ENCODE assay signal across 13 cellular contexts in the genomic region with DNA sequence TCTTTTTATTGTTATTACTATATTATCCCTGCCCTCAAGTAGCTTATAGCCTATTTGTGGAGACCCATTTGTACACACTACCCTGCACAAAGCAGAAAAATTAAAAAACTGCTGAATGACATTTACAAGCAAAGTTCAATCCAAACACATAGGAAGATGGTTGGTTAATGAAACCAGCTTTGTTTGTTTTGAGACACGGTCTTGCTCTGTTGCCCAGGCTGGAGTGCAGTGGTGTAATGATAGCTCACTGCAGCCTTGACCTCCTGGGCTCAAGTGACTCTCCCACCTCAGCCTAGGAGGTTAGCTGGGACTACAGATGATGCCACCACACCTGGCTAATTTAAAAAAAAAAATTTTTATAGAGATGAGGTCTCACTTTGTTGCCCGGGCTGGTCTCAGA. TPM values are rescaled to one million over a fixed set of nuclear protein-coding genes. Genes with fewer than 3 reads are reported as not detected.
A peak's percentile ranks its signal among the peaks of the same experiment; 100 is the strongest.
DNase-seq lines count a peak whose midpoint lies in the region; ATAC-seq, FAIRE-seq and TF ChIP-seq lines count a peak whose summit lies in the region.
"Had no signal": no experiment of that assay in that cellular context is flagged by ENCODE, and none has a peak within 500 bp of the region (broad histone marks: within the 10 kb centered on the region; RNA-seq: fewer than 3 reads in every experiment).

No MANE protein-coding gene starts in this region.

- H3K4me1 ChIP-seq in neuronal stem cell (ENCODE audit: control insufficient read depth in 2 of 2, insufficient read depth in 1 of 2, low read depth in 1 of 2, low read length in 2 of 2), result peaks cover 4 to 18% of the 10 kb centered on the region in 2 donors

- no peak overlapping the region for H4K91ac ChIP-seq in neuronal stem cell (ENCODE audit: low read depth, low read length, poor library complexity)

- H3K36me3 ChIP-seq in neuronal stem cell (replicated peaks in 1 of 2; ENCODE audit: control insufficient read depth in 2 of 2, insufficient read depth in 2 of 2, low read length in 2 of 2) (no peaks in the 10 kb centered on the region), H7 (replicated peaks; ENCODE audit: control insufficient read depth, insufficient read depth, low read length) (no peaks in the 10 kb centered on the region)

- no peak overlapping the region for H3K18ac ChIP-seq in neuronal stem cell (ENCODE audit: low read length)

- H2AK5ac ChIP-seq in neuronal stem cell (ENCODE audit: low read depth, low read length), result no peak overlapping the region

- peaks cover 5% of the 10 kb centered on the region for H3K36me3 Mint-ChIP-seq in osteocyte (ENCODE audit: unreplicated experiment)

- no peak overlapping the region for H3K23ac ChIP-seq in neuronal stem cell (ENCODE audit: low read depth, low read length, poor library complexity)

- no peak overlapping the region for H2AFZ ChIP-seq in neuronal stem cell (ENCODE audit: low read length)

- H3K4me3 Mint-ChIP-seq in osteocyte (ENCODE audit: unreplicated experiment), result no peak overlapping the region
- H3K4me3 Mint-ChIP-seq: H9 had no signal

- H2BK5ac ChIP-seq in neuronal stem cell (ENCODE audit: low read length), result no peak overlapping the region

- H2BK15ac ChIP-seq in neuronal stem cell (ENCODE audit: low read length), result no peak overlapping the region

- ATAC-seq in GM19043 (IDR thresholded peaks at IDR 0.05; ENCODE audit: low read depth, unreplicated experiment), result peak; percentile 4
- ATAC-seq in HG02610 (IDR thresholded peaks at IDR 0.05; ENCODE audit: unreplicated experiment), result peak; percentile 18

- peaks cover 86% of the 10 kb centered on the region for H3K4me1 Mint-ChIP-seq in osteocyte (ENCODE audit: unreplicated experiment)

- no peak overlapping the region for H3K9ac ChIP-seq in neuronal stem cell (ENCODE audit: low read depth, low read length, poor library complexity)

- H2BK12ac ChIP-seq in neuronal stem cell (ENCODE audit: low read length), result no peak overlapping the region

- WGBS in neuronal stem cell (ENCODE audit: extremely low coverage in 2 of 2, insufficient read length in 2 of 2, insufficient replicate concordance in 1 of 2), 2 donors, result no CpG with 5 or more reads among the region's 2 CpGs

- no peak overlapping the region for H3K27ac ChIP-seq in neuronal stem cell (replicated peaks; ENCODE audit: low read length)
- H3K27ac ChIP-seq: dorsolateral prefrontal cortex had no signal

- FAIRE-seq in RCC 7860 (lab: Jason Lieb, UNC), result no peak
- FAIRE-seq: islet of Langerhans, K562 had no signal

- H3K14ac ChIP-seq in neuronal stem cell (ENCODE audit: low read length), result no peak overlapping the region

- H2BK120ac ChIP-seq in neuronal stem cell (ENCODE audit: low read depth, low read length), result no peak overlapping the region

- H3K27ac Mint-ChIP-seq in osteocyte (ENCODE audit: unreplicated experiment), result peak overlapping the region; percentile 85

- H3K9me3 Mint-ChIP-seq in osteocyte (ENCODE audit: unreplicated experiment), result no peaks in the 10 kb centered on the region
- H3K9me3 Mint-ChIP-seq: H9 had no signal

- H3K4me3 ChIP-seq in neuronal stem cell (ENCODE audit: low read length in 2 of 2) (no peak overlapping the region), H7 (ENCODE audit: insufficient read depth, low read depth, low read length) (no peak overlapping the region)
- H3K4me3 ChIP-seq: dorsolateral prefrontal cortex, K562 had no signal

- H3K9me3 ChIP-seq in neuronal stem cell (replicated peaks in 1 of 2; ENCODE audit: control insufficient read depth in 2 of 2, insufficient read depth in 1 of 2, low read depth in 1 of 2, low read length in 2 of 2), result no peaks in the 10 kb centered on the region

- no peaks in the 10 kb centered on the region for H3K79me1 ChIP-seq in neuronal stem cell (ENCODE audit: low read depth, low read length)

- DNase-seq in RCC 7860 (ENCODE audit: low spot score) (peak; percentile 71), osteocyte (ENCODE audit: extremely low spot score, unreplicated experiment) (no peak), AML-193 (lab: John Stamatoyannopoulos, UW) (no peak), neuronal stem cell (ENCODE audit: low spot score) (no peak), NCI-H2029 treated with DMSO at 0.1 percent for 48 hours (lab: John Stamatoyannopoulos, UW) (no peak), H7 (no peak)
- DNase-seq: dorsolateral prefrontal cortex, H9, posterior cingulate gyrus had no signal

- no peak overlapping the region for H3K4me2 ChIP-seq in neuronal stem cell (ENCODE audit: insufficient read depth, low read length, poor library complexity, severe bottlenecking)

- no peak overlapping the region for H3K4ac ChIP-seq in neuronal stem cell (ENCODE audit: low read length)

- no peak for TF ChIP-seq CTCF in osteocyte (IDR thresholded peaks at IDR 0.05)

- no peak overlapping the region for H4K8ac ChIP-seq in neuronal stem cell (ENCODE audit: low read depth, low read length)

- H3K27me3 ChIP-seq in neuronal stem cell (ENCODE audit: control insufficient read depth in 3 of 3, insufficient read depth in 3 of 3, low read depth in 1 of 3, low read length in 3 of 3), result no peaks in the 10 kb centered on the region
- H3K27me3 ChIP-seq in H7 (ENCODE audit: control insufficient read depth, insufficient read depth, low read length), result no peaks in the 10 kb centered on the region
- H3K27me3 ChIP-seq: dorsolateral prefrontal cortex had no signal

- no peaks in the 10 kb centered on the region for H3K27me3 Mint-ChIP-seq in osteocyte (ENCODE audit: unreplicated experiment)

RNA-seq across cellular contexts. Expression of a gene that starts 31.6 kb away (rescaled TPM):
- total RNA-seq in osteocyte, result 175 and 184 TPM in 2 replicates
- polyA plus RNA-seq in neuronal stem cell (2013, experiment 1 of 2), result 1.5 TPM
- polyA plus RNA-seq in neuronal stem cell (2013, experiment 2 of 2), result 1.5 TPM
- 0.67 and 2.1 TPM in 2 replicates for total RNA-seq in H7 (2014; rRNA removed; shearing (Covaris generic))
- total RNA-seq: H9 had no signal

Comparison
In these comparisons a context has a peak if more than half of its experiments do, and no peak if none do; other contexts are left out.
1. RNA of a gene that starts 31.6 kb away (total RNA-seq): 175 to 184 TPM in osteocyte; 0.67 to 2.1 TPM in H7; every median in the first group is over 10 times any median in the second.